In genomic region chr15:58118272-58118671, GRCh38 we compare ENCODE assay signal across 23 cellular contexts. TPM values are rescaled to one million over a fixed set of nuclear protein-coding genes. Genes with fewer than 3 reads are reported as not detected.
"Had no signal": no experiment of that assay in that cellular context is flagged by ENCODE, and none has a peak within 500 bp of the region (broad histone marks: within the 10 kb centered on the region; RNA-seq: fewer than 3 reads in every experiment).

No MANE protein-coding gene starts in this region.

- H3K27ac ChIP-seq: HL-60, SJSA1, SK-N-MC had no signal

- FAIRE-seq: HTR-8/SVneo, RCC 7860 had no signal

- DNase-seq: Karpas-422, KG1, MG63, NCI-H1092, NCI-H1105 treated with DMSO at 0.1 percent for 48 hours, NCI-H1417 treated with DMSO at 0.1 percent for 48 hours, NCI-H146, NCI-H1694 treated with DMSO at 0.1 percent for 48 hours, NCI-H1930, NCI-H2081, NCI-H2107, NCI-H2227 treated with DMSO at 0.1 percent for 48 hours, NCI-H524, NCI-H69, NCI-H774, Right ventricle myocardium superior, SIG-M5 had no signal

- H3K9me3 ChIP-seq: MG63, SJSA1 had no signal

- H3K36me3 ChIP-seq: MG63, SJSA1 had no signal

- H3K27me3 ChIP-seq: SJSA1 had no signal

- H3K4me3 ChIP-seq: MG63, SJSA1, SK-N-MC had no signal

- H3K4me1 ChIP-seq: SJSA1 had no signal

RNA-seq across cellular contexts. Expression of gene AQP9, which starts 19.9 kb away (rescaled TPM):
- total RNA-seq: NCI-H460, SJSA1 had no signal

RNA-seq across cellular contexts. Expression of gene ALDH1A2, which starts 52.8 kb away (rescaled TPM):
- total RNA-seq: NCI-H460, SJSA1 had no signal
